ENCODE assay signal across 1 cellular context in the genomic region with DNA sequence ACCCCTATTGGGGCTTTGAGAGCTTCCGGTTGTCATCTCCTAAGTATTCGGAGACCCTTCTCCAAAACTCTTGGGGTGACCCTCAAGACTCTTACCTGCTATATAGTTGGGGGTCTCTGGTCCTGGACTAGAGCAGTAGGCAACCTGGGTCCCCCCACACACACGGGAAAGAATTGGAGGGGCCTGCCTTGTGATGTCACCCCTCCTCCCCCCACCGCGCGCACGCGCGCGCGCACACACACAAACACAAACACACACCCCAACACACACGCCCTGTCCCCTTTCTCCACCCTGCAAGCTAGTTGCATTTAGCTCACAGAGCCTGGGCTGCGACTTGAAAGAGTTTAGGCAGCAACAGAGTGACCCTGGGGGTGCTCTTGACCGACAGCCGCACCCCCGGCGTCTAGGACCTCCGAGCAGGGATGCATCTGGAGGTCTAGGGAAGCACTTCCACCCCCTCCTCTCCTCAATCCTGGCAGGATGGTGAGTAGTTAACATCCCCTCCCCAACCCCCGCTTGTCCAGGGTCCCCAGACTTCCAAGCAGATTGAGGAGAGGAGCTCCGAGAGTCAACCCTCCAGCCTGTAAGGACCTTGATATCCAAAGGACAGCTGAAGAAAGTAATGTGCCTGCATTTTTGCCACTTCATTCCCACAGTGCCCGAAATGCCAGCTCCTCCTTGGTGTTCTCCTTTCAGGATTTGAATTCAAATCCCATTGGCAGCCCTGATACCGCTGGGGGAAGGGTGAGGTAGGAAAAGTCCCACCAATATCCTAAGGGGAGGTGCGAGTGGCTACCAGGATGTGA.
TF ChIP-seq lines count a peak whose summit lies in the region.

No MANE protein-coding gene starts in this region.

TF ChIP-seq in GM12878, 131 proteins besides CTCF, POLR2A, EP300 and RAD21 (continued from another document and continues in another):
- TF ChIP-seq, protein P1, sequence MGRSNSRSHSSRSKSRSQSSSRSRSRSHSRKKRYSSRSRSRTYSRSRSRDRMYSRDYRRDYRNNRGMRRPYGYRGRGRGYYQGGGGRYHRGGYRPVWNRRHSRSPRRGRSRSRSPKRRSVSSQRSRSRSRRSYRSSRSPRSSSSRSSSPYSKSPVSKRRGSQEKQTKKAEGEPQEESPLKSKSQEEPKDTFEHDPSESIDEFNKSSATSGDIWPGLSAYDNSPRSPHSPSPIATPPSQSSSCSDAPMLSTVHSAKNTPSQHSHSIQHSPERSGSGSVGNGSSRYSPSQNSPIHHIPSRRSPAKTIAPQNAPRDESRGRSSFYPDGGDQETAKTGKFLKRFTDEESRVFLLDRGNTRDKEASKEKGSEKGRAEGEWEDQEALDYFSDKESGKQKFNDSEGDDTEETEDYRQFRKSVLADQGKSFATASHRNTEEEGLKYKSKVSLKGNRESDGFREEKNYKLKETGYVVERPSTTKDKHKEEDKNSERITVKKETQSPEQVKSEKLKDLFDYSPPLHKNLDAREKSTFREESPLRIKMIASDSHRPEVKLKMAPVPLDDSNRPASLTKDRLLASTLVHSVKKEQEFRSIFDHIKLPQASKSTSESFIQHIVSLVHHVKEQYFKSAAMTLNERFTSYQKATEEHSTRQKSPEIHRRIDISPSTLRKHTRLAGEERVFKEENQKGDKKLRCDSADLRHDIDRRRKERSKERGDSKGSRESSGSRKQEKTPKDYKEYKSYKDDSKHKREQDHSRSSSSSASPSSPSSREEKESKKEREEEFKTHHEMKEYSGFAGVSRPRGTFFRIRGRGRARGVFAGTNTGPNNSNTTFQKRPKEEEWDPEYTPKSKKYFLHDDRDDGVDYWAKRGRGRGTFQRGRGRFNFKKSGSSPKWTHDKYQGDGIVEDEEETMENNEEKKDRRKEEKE (IDR thresholded peaks at IDR 0.05): peak; percentile 90
- no peak for TF ChIP-seq STAT3 (IDR thresholded peaks at IDR 0.05; ENCODE audit: low read depth, low read length)
- TF ChIP-seq NFIC (IDR thresholded peaks at IDR 0.05; ENCODE audit: low read depth, low read length): peak; percentile 58; the same call in 1 of the 2 replicates
- TF ChIP-seq MYB (IDR thresholded peaks at IDR 0.05; ENCODE audit: borderline replicate concordance, low read depth, low read length): no peak
- no peak for TF ChIP-seq PAX5 (IDR thresholded peaks at IDR 0.05; ENCODE audit: borderline replicate concordance, low read depth, low read length)
- TF ChIP-seq TCF3 (IDR thresholded peaks at IDR 0.05; ENCODE audit: borderline replicate concordance, insufficient read depth, low read depth, low read length): no peak
- no peak for TF ChIP-seq NR2F1 (conservative IDR thresholded peaks at IDR 0.05)
- TF ChIP-seq ZNF24 (IDR thresholded peaks at IDR 0.05): 0 out of 2 replicates have a peak, but pooled peaks have one; percentile 38
- TF ChIP-seq, protein P2, sequence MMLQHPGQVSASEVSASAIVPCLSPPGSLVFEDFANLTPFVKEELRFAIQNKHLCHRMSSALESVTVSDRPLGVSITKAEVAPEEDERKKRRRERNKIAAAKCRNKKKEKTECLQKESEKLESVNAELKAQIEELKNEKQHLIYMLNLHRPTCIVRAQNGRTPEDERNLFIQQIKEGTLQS (IDR thresholded peaks at IDR 0.05; ENCODE audit: borderline replicate concordance, extremely low read depth, low read depth, low read length): no peak
- no peak for TF ChIP-seq SRF (IDR thresholded peaks at IDR 0.05; ENCODE audit: low read depth in 2 of 2, low read length in 2 of 2)
- no peak for TF ChIP-seq HDAC6 (IDR thresholded peaks at IDR 0.05; ENCODE audit: unreplicated experiment)
- TF ChIP-seq NFXL1 (IDR thresholded peaks at IDR 0.05; ENCODE audit: borderline replicate concordance): no peak
- no peak for TF ChIP-seq STAT1 (conservative IDR thresholded peaks at IDR 0.05)
- TF ChIP-seq, protein P3, sequence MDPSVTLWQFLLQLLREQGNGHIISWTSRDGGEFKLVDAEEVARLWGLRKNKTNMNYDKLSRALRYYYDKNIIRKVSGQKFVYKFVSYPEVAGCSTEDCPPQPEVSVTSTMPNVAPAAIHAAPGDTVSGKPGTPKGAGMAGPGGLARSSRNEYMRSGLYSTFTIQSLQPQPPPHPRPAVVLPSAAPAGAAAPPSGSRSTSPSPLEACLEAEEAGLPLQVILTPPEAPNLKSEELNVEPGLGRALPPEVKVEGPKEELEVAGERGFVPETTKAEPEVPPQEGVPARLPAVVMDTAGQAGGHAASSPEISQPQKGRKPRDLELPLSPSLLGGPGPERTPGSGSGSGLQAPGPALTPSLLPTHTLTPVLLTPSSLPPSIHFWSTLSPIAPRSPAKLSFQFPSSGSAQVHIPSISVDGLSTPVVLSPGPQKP (IDR thresholded peaks at IDR 0.05; ENCODE audit: low read depth, low read length): no peak
- no peak for TF ChIP-seq GATAD2B (conservative IDR thresholded peaks at IDR 0.05; ENCODE audit: low read depth)
- TF ChIP-seq IKZF1 (conservative IDR thresholded peaks at IDR 0.05): peak; percentile 18
- TF ChIP-seq, protein P4, sequence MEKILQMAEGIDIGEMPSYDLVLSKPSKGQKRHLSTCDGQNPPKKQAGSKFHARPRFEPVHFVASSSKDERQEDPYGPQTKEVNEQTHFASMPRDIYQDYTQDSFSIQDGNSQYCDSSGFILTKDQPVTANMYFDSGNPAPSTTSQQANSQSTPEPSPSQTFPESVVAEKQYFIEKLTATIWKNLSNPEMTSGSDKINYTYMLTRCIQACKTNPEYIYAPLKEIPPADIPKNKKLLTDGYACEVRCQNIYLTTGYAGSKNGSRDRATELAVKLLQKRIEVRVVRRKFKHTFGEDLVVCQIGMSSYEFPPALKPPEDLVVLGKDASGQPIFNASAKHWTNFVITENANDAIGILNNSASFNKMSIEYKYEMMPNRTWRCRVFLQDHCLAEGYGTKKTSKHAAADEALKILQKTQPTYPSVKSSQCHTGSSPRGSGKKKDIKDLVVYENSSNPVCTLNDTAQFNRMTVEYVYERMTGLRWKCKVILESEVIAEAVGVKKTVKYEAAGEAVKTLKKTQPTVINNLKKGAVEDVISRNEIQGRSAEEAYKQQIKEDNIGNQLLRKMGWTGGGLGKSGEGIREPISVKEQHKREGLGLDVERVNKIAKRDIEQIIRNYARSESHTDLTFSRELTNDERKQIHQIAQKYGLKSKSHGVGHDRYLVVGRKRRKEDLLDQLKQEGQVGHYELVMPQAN (conservative IDR thresholded peaks at IDR 0.05): 0 out of 2 replicates have a peak, but pooled peaks have one; percentile 21
- no peak for TF ChIP-seq SPI1 (IDR thresholded peaks at IDR 0.05; ENCODE audit: borderline replicate concordance, insufficient read depth, low read depth, low read length)
- TF ChIP-seq ZSCAN29 (IDR thresholded peaks at IDR 0.05): no peak
- no peak for TF ChIP-seq RBBP5 (conservative IDR thresholded peaks at IDR 0.05)
- TF ChIP-seq IRF4 (IDR thresholded peaks at IDR 0.05; ENCODE audit: low read depth, low read length): no peak
- no peak for TF ChIP-seq BACH1 (IDR thresholded peaks at IDR 0.05; ENCODE audit: borderline replicate concordance)
- no peak for TF ChIP-seq RELA (IDR thresholded peaks at IDR 0.05; ENCODE audit: borderline replicate concordance, partially characterized antibody)
- TF ChIP-seq, protein P5, sequence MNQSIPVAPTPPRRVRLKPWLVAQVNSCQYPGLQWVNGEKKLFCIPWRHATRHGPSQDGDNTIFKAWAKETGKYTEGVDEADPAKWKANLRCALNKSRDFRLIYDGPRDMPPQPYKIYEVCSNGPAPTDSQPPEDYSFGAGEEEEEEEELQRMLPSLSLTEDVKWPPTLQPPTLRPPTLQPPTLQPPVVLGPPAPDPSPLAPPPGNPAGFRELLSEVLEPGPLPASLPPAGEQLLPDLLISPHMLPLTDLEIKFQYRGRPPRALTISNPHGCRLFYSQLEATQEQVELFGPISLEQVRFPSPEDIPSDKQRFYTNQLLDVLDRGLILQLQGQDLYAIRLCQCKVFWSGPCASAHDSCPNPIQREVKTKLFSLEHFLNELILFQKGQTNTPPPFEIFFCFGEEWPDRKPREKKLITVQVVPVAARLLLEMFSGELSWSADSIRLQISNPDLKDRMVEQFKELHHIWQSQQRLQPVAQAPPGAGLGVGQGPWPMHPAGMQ (IDR thresholded peaks at IDR 0.05; ENCODE audit: borderline replicate concordance): no peak
- TF ChIP-seq CBX5 (IDR thresholded peaks at IDR 0.05; ENCODE audit: low read depth): no peak
- peak; percentile 96 for TF ChIP-seq CHD1 (IDR thresholded peaks at IDR 0.05; ENCODE audit: low read depth, low read length)
- peak; percentile 49 for TF ChIP-seq SP1 (IDR thresholded peaks at IDR 0.05; ENCODE audit: low read depth, low read length)
- TF ChIP-seq SUZ12 (IDR thresholded peaks at IDR 0.05; ENCODE audit: unreplicated experiment): no peak
- TF ChIP-seq, protein P6, sequence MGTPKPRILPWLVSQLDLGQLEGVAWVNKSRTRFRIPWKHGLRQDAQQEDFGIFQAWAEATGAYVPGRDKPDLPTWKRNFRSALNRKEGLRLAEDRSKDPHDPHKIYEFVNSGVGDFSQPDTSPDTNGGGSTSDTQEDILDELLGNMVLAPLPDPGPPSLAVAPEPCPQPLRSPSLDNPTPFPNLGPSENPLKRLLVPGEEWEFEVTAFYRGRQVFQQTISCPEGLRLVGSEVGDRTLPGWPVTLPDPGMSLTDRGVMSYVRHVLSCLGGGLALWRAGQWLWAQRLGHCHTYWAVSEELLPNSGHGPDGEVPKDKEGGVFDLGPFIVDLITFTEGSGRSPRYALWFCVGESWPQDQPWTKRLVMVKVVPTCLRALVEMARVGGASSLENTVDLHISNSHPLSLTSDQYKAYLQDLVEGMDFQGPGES (IDR thresholded peaks at IDR 0.05): no peak
- no peak for TF ChIP-seq WRNIP1 (IDR thresholded peaks at IDR 0.05; ENCODE audit: borderline replicate concordance, low read depth, low read length)
- TF ChIP-seq, protein P7, sequence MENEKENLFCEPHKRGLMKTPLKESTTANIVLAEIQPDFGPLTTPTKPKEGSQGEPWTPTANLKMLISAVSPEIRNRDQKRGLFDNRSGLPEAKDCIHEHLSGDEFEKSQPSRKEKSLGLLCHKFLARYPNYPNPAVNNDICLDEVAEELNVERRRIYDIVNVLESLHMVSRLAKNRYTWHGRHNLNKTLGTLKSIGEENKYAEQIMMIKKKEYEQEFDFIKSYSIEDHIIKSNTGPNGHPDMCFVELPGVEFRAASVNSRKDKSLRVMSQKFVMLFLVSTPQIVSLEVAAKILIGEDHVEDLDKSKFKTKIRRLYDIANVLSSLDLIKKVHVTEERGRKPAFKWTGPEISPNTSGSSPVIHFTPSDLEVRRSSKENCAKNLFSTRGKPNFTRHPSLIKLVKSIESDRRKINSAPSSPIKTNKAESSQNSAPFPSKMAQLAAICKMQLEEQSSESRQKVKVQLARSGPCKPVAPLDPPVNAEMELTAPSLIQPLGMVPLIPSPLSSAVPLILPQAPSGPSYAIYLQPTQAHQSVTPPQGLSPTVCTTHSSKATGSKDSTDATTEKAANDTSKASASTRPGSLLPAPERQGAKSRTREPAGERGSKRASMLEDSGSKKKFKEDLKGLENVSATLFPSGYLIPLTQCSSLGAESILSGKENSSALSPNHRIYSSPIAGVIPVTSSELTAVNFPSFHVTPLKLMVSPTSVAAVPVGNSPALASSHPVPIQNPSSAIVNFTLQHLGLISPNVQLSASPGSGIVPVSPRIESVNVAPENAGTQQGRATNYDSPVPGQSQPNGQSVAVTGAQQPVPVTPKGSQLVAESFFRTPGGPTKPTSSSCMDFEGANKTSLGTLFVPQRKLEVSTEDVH (IDR thresholded peaks at IDR 0.05; ENCODE audit: low read depth, partially characterized antibody): peak; percentile 53
- TF ChIP-seq, protein P8, sequence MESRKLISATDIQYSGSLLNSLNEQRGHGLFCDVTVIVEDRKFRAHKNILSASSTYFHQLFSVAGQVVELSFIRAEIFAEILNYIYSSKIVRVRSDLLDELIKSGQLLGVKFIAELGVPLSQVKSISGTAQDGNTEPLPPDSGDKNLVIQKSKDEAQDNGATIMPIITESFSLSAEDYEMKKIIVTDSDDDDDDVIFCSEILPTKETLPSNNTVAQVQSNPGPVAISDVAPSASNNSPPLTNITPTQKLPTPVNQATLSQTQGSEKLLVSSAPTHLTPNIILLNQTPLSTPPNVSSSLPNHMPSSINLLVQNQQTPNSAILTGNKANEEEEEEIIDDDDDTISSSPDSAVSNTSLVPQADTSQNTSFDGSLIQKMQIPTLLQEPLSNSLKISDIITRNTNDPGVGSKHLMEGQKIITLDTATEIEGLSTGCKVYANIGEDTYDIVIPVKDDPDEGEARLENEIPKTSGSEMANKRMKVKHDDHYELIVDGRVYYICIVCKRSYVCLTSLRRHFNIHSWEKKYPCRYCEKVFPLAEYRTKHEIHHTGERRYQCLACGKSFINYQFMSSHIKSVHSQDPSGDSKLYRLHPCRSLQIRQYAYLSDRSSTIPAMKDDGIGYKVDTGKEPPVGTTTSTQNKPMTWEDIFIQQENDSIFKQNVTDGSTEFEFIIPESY (IDR thresholded peaks at IDR 0.05): no peak
- no peak for TF ChIP-seq SIX5 (IDR thresholded peaks at IDR 0.05; ENCODE audit: low read depth, low read length, severe bottlenecking)
- TF ChIP-seq RB1 (IDR thresholded peaks at IDR 0.05; ENCODE audit: borderline replicate concordance): no peak
- no peak for TF ChIP-seq ZZZ3 (IDR thresholded peaks at IDR 0.05; ENCODE audit: control insufficient read depth, insufficient read length, low read depth)
- no peak for TF ChIP-seq FOXM1 (IDR thresholded peaks at IDR 0.05; ENCODE audit: low read depth, low read length)
- TF ChIP-seq, protein P9, sequence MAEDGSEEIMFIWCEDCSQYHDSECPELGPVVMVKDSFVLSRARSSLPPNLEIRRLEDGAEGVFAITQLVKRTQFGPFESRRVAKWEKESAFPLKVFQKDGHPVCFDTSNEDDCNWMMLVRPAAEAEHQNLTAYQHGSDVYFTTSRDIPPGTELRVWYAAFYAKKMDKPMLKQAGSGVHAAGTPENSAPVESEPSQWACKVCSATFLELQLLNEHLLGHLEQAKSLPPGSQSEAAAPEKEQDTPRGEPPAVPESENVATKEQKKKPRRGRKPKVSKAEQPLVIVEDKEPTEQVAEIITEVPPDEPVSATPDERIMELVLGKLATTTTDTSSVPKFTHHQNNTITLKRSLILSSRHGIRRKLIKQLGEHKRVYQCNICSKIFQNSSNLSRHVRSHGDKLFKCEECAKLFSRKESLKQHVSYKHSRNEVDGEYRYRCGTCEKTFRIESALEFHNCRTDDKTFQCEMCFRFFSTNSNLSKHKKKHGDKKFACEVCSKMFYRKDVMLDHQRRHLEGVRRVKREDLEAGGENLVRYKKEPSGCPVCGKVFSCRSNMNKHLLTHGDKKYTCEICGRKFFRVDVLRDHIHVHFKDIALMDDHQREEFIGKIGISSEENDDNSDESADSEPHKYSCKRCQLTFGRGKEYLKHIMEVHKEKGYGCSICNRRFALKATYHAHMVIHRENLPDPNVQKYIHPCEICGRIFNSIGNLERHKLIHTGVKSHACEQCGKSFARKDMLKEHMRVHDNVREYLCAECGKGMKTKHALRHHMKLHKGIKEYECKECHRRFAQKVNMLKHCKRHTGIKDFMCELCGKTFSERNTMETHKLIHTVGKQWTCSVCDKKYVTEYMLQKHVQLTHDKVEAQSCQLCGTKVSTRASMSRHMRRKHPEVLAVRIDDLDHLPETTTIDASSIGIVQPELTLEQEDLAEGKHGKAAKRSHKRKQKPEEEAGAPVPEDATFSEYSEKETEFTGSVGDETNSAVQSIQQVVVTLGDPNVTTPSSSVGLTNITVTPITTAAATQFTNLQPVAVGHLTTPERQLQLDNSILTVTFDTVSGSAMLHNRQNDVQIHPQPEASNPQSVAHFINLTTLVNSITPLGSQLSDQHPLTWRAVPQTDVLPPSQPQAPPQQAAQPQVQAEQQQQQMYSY (CRISPR knock-in tag; IDR thresholded peaks at IDR 0.05): no peak
- TF ChIP-seq BCL11A (IDR thresholded peaks at IDR 0.05; ENCODE audit: low read depth, low read length): no peak
- TF ChIP-seq ZNF384 (IDR thresholded peaks at IDR 0.05; ENCODE audit: borderline replicate concordance, low read depth, low read length): no peak
- no peak for TF ChIP-seq SMAD1 (IDR thresholded peaks at IDR 0.05; ENCODE audit: low read depth, partially characterized antibody)
- peak; percentile 81 for TF ChIP-seq CREB1 (IDR thresholded peaks at IDR 0.05; ENCODE audit: low read depth)
- no peak for TF ChIP-seq MEF2B (IDR thresholded peaks at IDR 0.05; ENCODE audit: partially characterized antibody, poor library complexity, severe bottlenecking)
- TF ChIP-seq SMAD5 (IDR thresholded peaks at IDR 0.05; ENCODE audit: low read depth): no peak
- no peak for TF ChIP-seq HCFC1 (IDR thresholded peaks at IDR 0.05; ENCODE audit: low read length)
